In genomic region chr4:47031713-47032404, GRCh38 we compare ENCODE assay signal across 8 cellular contexts. TPM values are rescaled to one million over a fixed set of nuclear protein-coding genes. Genes with fewer than 3 reads are reported as not detected.
DNase-seq lines count a peak whose midpoint lies in the region; ATAC-seq and TF ChIP-seq lines count a peak whose summit lies in the region.

No MANE protein-coding gene starts in this region.

- WGBS in liver, result 2% methylated on average over 19 of the region's 19 CpGs

- H3K4me1 ChIP-seq in liver (ENCODE audit: control insufficient read depth in 4 of 4, insufficient read depth in 4 of 4, low read length in 3 of 4), result peaks cover 5 to 20% (median 16%) of the 10 kb centered on the region in 4 donors
- H3K4me1 ChIP-seq in tibial artery, result peaks cover 0 to 18% (median 11%) of the 10 kb centered on the region in 4 donors

- H3K4me1 Mint-ChIP-seq in IgD-negative memory B cell, result peaks cover 0 to 13% (median 8%) of the 10 kb centered on the region in 3 donors

- TF ChIP-seq CTCF in GM12865 (IDR thresholded peaks at IDR 0.05; ENCODE audit: insufficient read depth, low read depth, low read length, missing control alignments) (no peak), liver (IDR thresholded peaks at IDR 0.05; ENCODE audit: low read depth, low read length, missing input control) (no peak), tibial artery (IDR thresholded peaks at IDR 0.05) (no peak)

- H3K9ac ChIP-seq in liver (ENCODE audit: low read depth in 1 of 2, low read length in 2 of 2), result no peak overlapping the region

- TF ChIP-seq RAD21 in liver (IDR thresholded peaks at IDR 0.05), result no peak

- peaks cover 32% of the 10 kb centered on the region for H3K27me3 Mint-ChIP-seq in IgD-negative memory B cell

- H3K9me3 ChIP-seq in liver (ENCODE audit: control insufficient read depth in 4 of 4, low read length in 3 of 4), result no peaks in the 10 kb centered on the region
- H3K9me3 ChIP-seq in tibial artery, result no peaks in the 10 kb centered on the region

- no peak overlapping the region for H3K27ac ChIP-seq in liver (ENCODE audit: low read depth in 1 of 2, low read length in 2 of 2)
- H3K27ac ChIP-seq in tibial artery, result peak overlapping the region in 1 of 2 donors; percentile 38

- H3K36me3 ChIP-seq in liver (ENCODE audit: control insufficient read depth in 4 of 4, insufficient read depth in 3 of 4, low read depth in 1 of 4, low read length in 3 of 4) (no peaks in the 10 kb centered on the region), tibial artery (no peaks in the 10 kb centered on the region)

- peak; percentile 14 for DNase-seq in GM12865 (ENCODE audit: low read depth)
- peak; percentile 9 for DNase-seq in central memory CD4-positive, alpha-beta T cell
- no peak for DNase-seq in tibial artery
- no peak for DNase-seq in superior temporal gyrus (ENCODE audit: extremely low spot score)

- no peaks in the 10 kb centered on the region for H3K36me3 Mint-ChIP-seq in IgD-negative memory B cell

- no peak overlapping the region for H3K27ac Mint-ChIP-seq in IgD-negative memory B cell

- ATAC-seq in GM19023 (IDR thresholded peaks at IDR 0.05; ENCODE audit: unreplicated experiment), result no peak
- ATAC-seq in HG03571 (IDR thresholded peaks at IDR 0.05; ENCODE audit: unreplicated experiment), result no peak

- intact Hi-C loops in tibial artery (cut with DNase I; ENCODE audit: low total_unique reads), result loop anchor here (10.0 kb wide), 1 partner anchor 187 kb away; no protein-coding TSS in a partner anchor

- H3K27me3 ChIP-seq in liver (ENCODE audit: control insufficient read depth in 4 of 4, insufficient read depth in 4 of 4, low read length in 3 of 4) (peaks cover 0 to 11% (median 1%) of the 10 kb centered on the region in 4 donors), tibial artery (peaks cover 0 to 8% of the 10 kb centered on the region in 2 donors)

- peak overlapping the region in 3 of 4 donors; percentile 20 to 80 (median 57) for H3K4me3 Mint-ChIP-seq in IgD-negative memory B cell

- no peak overlapping the region; the same call in 1 of the 2 replicates for H3K4me3 ChIP-seq in GM12865 (ENCODE audit: low read depth, low read length)
- peak overlapping the region; percentile 46 to 51 (median 51) for H3K4me3 ChIP-seq in liver (ENCODE audit: low read depth in 1 of 3, low read length in 3 of 3)
- H3K4me3 ChIP-seq in tibial artery, result peak overlapping the region; percentile 51 to 53

- no peaks in the 10 kb centered on the region for H3K9me3 Mint-ChIP-seq in IgD-negative memory B cell

TF ChIP-seq in liver, 16 proteins besides CTCF, POLR2A, EP300 and RAD21:
- no peak for TF ChIP-seq ATF3 (IDR thresholded peaks at IDR 0.05)
- no peak for TF ChIP-seq RXRA (IDR thresholded peaks at IDR 0.05)
TF ChIP-seq in liver: peak in this region for 0.

RNA-seq across cellular contexts. Expression of gene GABRB1, which starts 0.5 kb away (rescaled TPM):
- polyA plus RNA-seq in IgD-negative memory B cell (not detected), liver (not detected)
- total RNA-seq in liver, result 1 to 10 TPM in 1 of 2 donors, under 1 TPM in 1; 0.17 to 1.3 TPM

RNA-seq across cellular contexts. Expression of gene GABRA4, which starts 38.5 kb away (rescaled TPM):
- not detected for polyA plus RNA-seq in IgD-negative memory B cell
- under 1 TPM in 1 of 2 donors, not detected in 1; under 0.01 TPM for total RNA-seq in liver
- polyA plus RNA-seq in liver, result not detected

Comparison
In these comparisons a context has a peak if more than half of its experiments do, and no peak if none do; other contexts are left out.
1. DNase-seq: peak in GM12865 (single experiment) and central memory CD4-positive, alpha-beta T cell (single experiment); none in tibial artery (0 of 2) and superior temporal gyrus (single experiment).